6 cellular contexts compared by ENCODE assay signal in the genomic region with DNA sequence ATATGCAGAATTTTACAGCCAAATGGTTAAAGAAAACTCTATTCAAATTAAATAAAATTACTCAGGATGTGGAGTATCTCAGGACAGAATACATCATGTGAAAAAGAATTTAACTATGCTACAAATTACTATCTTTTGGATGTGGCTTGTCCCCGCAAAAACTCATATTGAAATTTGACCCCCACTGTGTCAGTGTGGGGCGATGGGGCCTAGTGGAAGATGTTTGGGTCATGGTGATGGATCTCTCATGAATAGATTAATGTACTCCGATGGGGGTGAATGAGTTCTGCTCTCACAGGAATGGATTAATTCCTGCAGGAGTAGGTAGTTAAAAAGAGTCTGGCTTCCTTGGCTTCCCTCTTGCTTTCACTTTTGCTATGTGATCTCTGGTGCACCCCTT. TPM values are rescaled to one million over a fixed set of nuclear protein-coding genes. Genes with fewer than 3 reads are reported as not detected.
DNase-seq lines count a peak whose midpoint lies in the region; ATAC-seq, FAIRE-seq and TF ChIP-seq lines count a peak whose summit lies in the region.
"Not testable (repeated sequence)": the region's sequence is repeated elsewhere in the genome, so short reads cannot be mapped to it uniquely, and the experiment has no call there.

No MANE protein-coding gene starts in this region.

- not testable (repeated sequence) for H3K27me3 Mint-ChIP-seq in chondrocyte (ENCODE audit: low read depth)

- not testable (repeated sequence) for H2AFZ ChIP-seq in DND-41 (ENCODE audit: low read depth, low read length); Loucy (ENCODE audit: low read length)

- H3K4me3 ChIP-seq in DND-41 (ENCODE audit: low read depth in 1 of 2, low read length in 2 of 2); Peyer's patch; kidney (ENCODE audit: low read length in 2 of 2): not testable (repeated sequence)
- peak overlapping the region; percentile 16 for H3K4me3 ChIP-seq in Loucy (ENCODE audit: low read length, poor library complexity, severe bottlenecking)

- TF ChIP-seq POLR2A in Peyer's patch (IDR thresholded peaks at IDR 0.05): not testable (repeated sequence)

- not testable (repeated sequence) for H3F3A ChIP-seq in Loucy (ENCODE audit: low read depth)

- not testable (repeated sequence) for H3K27me3 ChIP-seq in DND-41 (ENCODE audit: insufficient read depth, low read length, poor library complexity); Loucy (ENCODE audit: insufficient read depth, low read length, poor library complexity, severe bottlenecking); Peyer's patch

- H3K4me1 Mint-ChIP-seq in chondrocyte (ENCODE audit: low read depth): not testable (repeated sequence)

- intact Hi-C loops in kidney (cut with DNase I); posterior vena cava (cut with DNase I): not testable (repeated sequence)

- H3K4me1 ChIP-seq in DND-41 (ENCODE audit: insufficient read depth, low read length) (peaks cover 16% of the 10 kb centered on the region), Loucy (ENCODE audit: insufficient read depth, low read length, poor library complexity, severe bottlenecking) (peaks cover 14% of the 10 kb centered on the region)
- H3K4me1 ChIP-seq in Peyer's patch; kidney (ENCODE audit: control insufficient read depth in 1 of 2, insufficient read depth in 1 of 2, low read depth in 1 of 2, low read length in 2 of 2): not testable (repeated sequence)

- H3K36me3 Mint-ChIP-seq in chondrocyte (ENCODE audit: low read depth): not testable (repeated sequence)

- ATAC-seq in DND-41 (ENCODE audit: insufficient read depth, low read depth): peak; percentile 39

- not testable (repeated sequence) for H3K36me3 ChIP-seq in DND-41 (ENCODE audit: insufficient read depth, low read length); Loucy (ENCODE audit: insufficient read depth, low read length); Peyer's patch; kidney (ENCODE audit: control insufficient read depth in 1 of 2, insufficient read depth in 2 of 2, low read length in 2 of 2)

- not testable (repeated sequence) for H3K4me2 ChIP-seq in DND-41 (ENCODE audit: insufficient read depth, low read length)
- peak overlapping the region; percentile 72 for H3K4me2 ChIP-seq in Loucy (ENCODE audit: low read depth, low read length, poor library complexity, severe bottlenecking)

- H4K20me1 ChIP-seq in DND-41 (ENCODE audit: insufficient read depth, low read length); Loucy (ENCODE audit: insufficient read depth, low read length, poor library complexity, severe bottlenecking): not testable (repeated sequence)

- not testable (repeated sequence) for H3K27ac Mint-ChIP-seq in chondrocyte (ENCODE audit: unreplicated experiment)

- H3K9me3 ChIP-seq in DND-41 (ENCODE audit: insufficient read depth, low read length, severe bottlenecking); Loucy (ENCODE audit: insufficient read depth, low read depth, low read length); Peyer's patch; kidney (ENCODE audit: control insufficient read depth in 1 of 2, low read length in 2 of 2): not testable (repeated sequence)

- not testable (repeated sequence) for H3K4me3 Mint-ChIP-seq in chondrocyte (ENCODE audit: unreplicated experiment)

- not testable (repeated sequence) for H3K9me2 ChIP-seq in Loucy (replicated peaks; ENCODE audit: low read depth, low read length)

- H3K9ac ChIP-seq in DND-41 (ENCODE audit: low read depth, low read length): 0 out of 2 replicates have a peak overlapping the region, but pooled peaks have one; percentile 4
- H3K9ac ChIP-seq in Loucy (ENCODE audit: low read depth, low read length, poor library complexity, severe bottlenecking): peak overlapping the region; percentile 69
- H3K9ac ChIP-seq in kidney (ENCODE audit: low read length in 2 of 2): not testable (repeated sequence)

- not testable (repeated sequence) for TF ChIP-seq CTCF in DND-41 (IDR thresholded peaks at IDR 0.05; ENCODE audit: borderline replicate concordance, extremely low read depth, low read length, poor library complexity, severe bottlenecking); Loucy (conservative IDR thresholded peaks at IDR 0.05; ENCODE audit: low read length); Peyer's patch (IDR thresholded peaks at IDR 0.05); chondrocyte (IDR thresholded peaks at IDR 0.05); kidney (IDR thresholded peaks at IDR 0.05; ENCODE audit: borderline replicate concordance, extremely low read depth, insufficient read depth)

- not testable (repeated sequence) for FAIRE-seq in kidney (lab: Jason Lieb, UNC)

- peak overlapping the region; percentile 77 for H3K27ac ChIP-seq in DND-41 (ENCODE audit: low read length)
- H3K27ac ChIP-seq in Peyer's patch; kidney (ENCODE audit: low read depth in 2 of 2, low read length in 2 of 2): not testable (repeated sequence)

- not testable (repeated sequence) for H3K79me2 ChIP-seq in DND-41 (ENCODE audit: insufficient read depth, low read length); Loucy (ENCODE audit: insufficient read depth, low read length)

- not testable (repeated sequence) for H3K9me3 Mint-ChIP-seq in chondrocyte (ENCODE audit: low read depth)

- DNase-seq in DND-41 (peak; percentile 31), Peyer's patch (peak in 2 of 3 donors; percentile 15 to 41), chondrocyte (ENCODE audit: low spot score) (peak; percentile 51), kidney (peak; percentile 48), posterior vena cava (ENCODE audit: low spot score) (peak; percentile 66)

RNA-seq across cellular contexts. Expression of a gene that starts 35.0 kb away (rescaled TPM):
- total RNA-seq in Peyer's patch: 10 to 100 TPM in 3 of 4 donors, 1 to 10 TPM in 1; 8.9 to 52.8 (median 26.9) TPM
- total RNA-seq in chondrocyte: 2.6 to 6.5 TPM (median 2.9 TPM) in 3 replicates
- total RNA-seq in kidney: 18.3 TPM
- 6.0 TPM for polyA plus RNA-seq in kidney (ENCODE audit: insufficient read depth, low read depth, low replicate concordance)
- total RNA-seq in posterior vena cava: 10 to 100 TPM; 12.6 to 19.9 TPM
